Comparison of ENCODE assay signal across 8 cellular contexts in the genomic region with DNA sequence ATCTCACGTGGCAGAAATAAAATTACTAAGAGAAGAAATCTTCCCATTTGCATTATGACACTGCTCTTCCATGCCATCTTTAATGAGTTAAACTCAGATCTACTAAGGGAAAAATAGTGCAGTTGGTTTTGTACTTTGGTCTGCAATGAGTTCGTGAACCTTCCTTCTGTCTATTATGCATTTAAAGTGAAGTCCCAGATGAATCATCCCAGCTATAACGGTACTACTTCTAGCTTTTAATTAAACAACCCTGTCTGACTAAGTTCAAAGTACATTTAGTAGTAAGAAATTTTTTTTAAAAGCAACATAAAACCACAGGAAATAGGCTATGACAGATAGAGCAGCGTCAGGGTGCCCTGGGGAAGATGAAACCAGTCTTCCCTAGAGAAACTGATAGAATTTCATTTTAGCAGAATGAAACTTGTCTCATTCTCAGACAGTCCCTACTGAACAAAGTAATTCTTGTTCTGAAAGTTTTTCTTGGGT. TPM values are rescaled to one million over a fixed set of nuclear protein-coding genes. Genes with fewer than 3 reads are reported as not detected.
DNase-seq lines count a peak whose midpoint lies in the region; ATAC-seq lines count a peak whose summit lies in the region.

No MANE protein-coding gene starts in this region.

- ATAC-seq in GM18520 (IDR thresholded peaks at IDR 0.05; ENCODE audit: unreplicated experiment) (peak; percentile 56), naive B cell (ENCODE audit: low read depth in 2 of 2) (peak; percentile 40 to 50)

- no peaks in the 10 kb centered on the region for H3K36me3 Mint-ChIP-seq in naive B cell

- peak; percentile 88 for DNase-seq in Jurkat, Clone E6-1 (ENCODE audit: low read depth, low spot score)
- DNase-seq in activated T-helper 1 cell treated with Interleukin-2 at 50 U/mL for 16 hours (ENCODE audit: low read depth): peak; percentile 21
- DNase-seq in naive B cell: no peak
- no peak for DNase-seq in posterior vena cava (ENCODE audit: low spot score)
- no peak for DNase-seq in medulla oblongata (ENCODE audit: extremely low spot score)
- no peak for DNase-seq in NCI-H2029 (lab: John Stamatoyannopoulos, UW)
- no peak for DNase-seq in DMS 273 treated with DMSO at 0.1 percent for 48 hours (lab: John Stamatoyannopoulos, UW)

- H3K27me3 Mint-ChIP-seq in naive B cell: peaks cover 0 to 5% (median 0%) of the 10 kb centered on the region in 3 donors

- peaks cover 0 to 1% (median 0%) of the 10 kb centered on the region in 7 donors for H3K9me3 Mint-ChIP-seq in naive B cell

- H3K4me1 Mint-ChIP-seq in naive B cell: peaks cover 4 to 11% (median 9%) of the 10 kb centered on the region in 3 donors

- peak overlapping the region; percentile 25 for H3K4me3 ChIP-seq in Jurkat, Clone E6-1 (ENCODE audit: low read length)

- H3K4me3 Mint-ChIP-seq in naive B cell: no peak overlapping the region

- intact Hi-C loops in posterior vena cava (cut with DNase I): no loop called here

- H3K27ac Mint-ChIP-seq in naive B cell: peak overlapping the region in 2 of 6 donors; percentile 7 to 20

RNA-seq across cellular contexts. Expression of a gene that starts 1.8 kb away (rescaled TPM):
- polyA plus RNA-seq in Jurkat, Clone E6-1 (2012; ENCODE audit: insufficient read depth, insufficient read length): not detected
- polyA plus RNA-seq in naive B cell (ENCODE audit: low read depth in 6 of 6): not detected
- not detected for total RNA-seq in posterior vena cava

RNA-seq across cellular contexts. Expression of a gene that starts 40.4 kb away (rescaled TPM):
- 98.1 TPM for polyA plus RNA-seq in Jurkat, Clone E6-1 (2012; ENCODE audit: insufficient read depth, insufficient read length)
- polyA plus RNA-seq in naive B cell (ENCODE audit: low read depth in 6 of 6): 1 to 10 TPM in 5 of 6 donors, not detected in 1; 3.8 to 9.1 (median 5.3) TPM
- 10 to 100 TPM; 23.3 to 28.4 TPM for total RNA-seq in posterior vena cava

RNA-seq across cellular contexts. Expression of a gene that starts 46.6 kb away (rescaled TPM):
- polyA plus RNA-seq in Jurkat, Clone E6-1 (2012; ENCODE audit: insufficient read depth, insufficient read length): 26.6 TPM
- polyA plus RNA-seq in naive B cell (ENCODE audit: low read depth in 6 of 6): 10 to 100 TPM in 1 of 6 donors, 1 to 10 TPM in 5; 3.7 to 10.8 (median 5.9) TPM
- total RNA-seq in posterior vena cava: 10 to 100 TPM; 39.8 to 40.4 TPM

Comparison
In these comparisons a context has a peak if more than half of its experiments do, and no peak if none do; other contexts are left out.
1. DNase-seq: peak in Jurkat, Clone E6-1 (single experiment) and activated T-helper 1 cell treated with Interleukin-2 at 50 U/mL for 16 hours (single experiment); none in naive B cell (single experiment), posterior vena cava (single experiment), medulla oblongata (single experiment), NCI-H2029 (single experiment) and DMS 273 treated with DMSO at 0.1 percent for 48 hours (single experiment).